In the genomic region with DNA sequence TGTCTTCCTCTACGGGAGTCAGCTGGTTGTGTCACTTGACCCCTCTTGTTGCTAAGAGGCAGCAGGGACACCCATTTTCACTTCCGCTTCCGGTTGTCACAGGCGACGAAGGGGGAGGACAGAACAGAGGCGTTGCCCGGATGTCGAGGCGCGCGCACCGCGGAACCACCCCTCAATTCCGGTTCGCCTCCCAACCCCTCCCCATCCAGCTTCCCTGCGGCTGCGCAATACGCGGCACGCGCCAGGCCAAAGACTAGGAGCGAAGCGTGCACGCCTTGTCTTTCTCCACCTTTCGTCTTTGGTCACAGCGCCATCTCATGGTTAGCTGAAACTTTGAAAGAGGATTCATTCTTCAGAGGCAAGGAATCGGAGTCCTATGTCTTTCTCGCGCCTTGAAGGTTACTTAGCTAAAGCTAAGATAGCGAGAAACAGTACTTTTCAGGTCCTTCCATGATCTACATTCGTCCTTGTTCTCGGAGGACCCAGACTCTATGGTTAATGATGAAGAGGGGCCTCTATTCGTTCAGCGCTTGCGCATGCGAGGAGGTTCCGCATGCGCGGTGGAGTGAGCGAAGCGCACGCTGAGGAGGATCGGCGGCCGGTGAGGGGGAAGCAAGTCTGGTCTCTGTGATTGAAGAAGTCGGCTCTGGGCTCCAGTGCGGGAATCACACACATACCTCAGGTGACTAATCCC, we compare ENCODE assay signal across 1 cellular context.
TF ChIP-seq lines count a peak whose summit lies in the region.

A gene (minus strand): TSS at position 30 of the 694 bp plus-strand sequence. CDS start 106 bp downstream, outside the sequence.
A gene (plus strand): TSS at position 554 of the 694 bp plus-strand sequence. CDS start 4,440 bp downstream, outside the sequence.

TF ChIP-seq in HepG2, 621 proteins besides CTCF, POLR2A, EP300 and RAD21 (continued from another document and continues in another):
- TF ChIP-seq, protein P1, sequence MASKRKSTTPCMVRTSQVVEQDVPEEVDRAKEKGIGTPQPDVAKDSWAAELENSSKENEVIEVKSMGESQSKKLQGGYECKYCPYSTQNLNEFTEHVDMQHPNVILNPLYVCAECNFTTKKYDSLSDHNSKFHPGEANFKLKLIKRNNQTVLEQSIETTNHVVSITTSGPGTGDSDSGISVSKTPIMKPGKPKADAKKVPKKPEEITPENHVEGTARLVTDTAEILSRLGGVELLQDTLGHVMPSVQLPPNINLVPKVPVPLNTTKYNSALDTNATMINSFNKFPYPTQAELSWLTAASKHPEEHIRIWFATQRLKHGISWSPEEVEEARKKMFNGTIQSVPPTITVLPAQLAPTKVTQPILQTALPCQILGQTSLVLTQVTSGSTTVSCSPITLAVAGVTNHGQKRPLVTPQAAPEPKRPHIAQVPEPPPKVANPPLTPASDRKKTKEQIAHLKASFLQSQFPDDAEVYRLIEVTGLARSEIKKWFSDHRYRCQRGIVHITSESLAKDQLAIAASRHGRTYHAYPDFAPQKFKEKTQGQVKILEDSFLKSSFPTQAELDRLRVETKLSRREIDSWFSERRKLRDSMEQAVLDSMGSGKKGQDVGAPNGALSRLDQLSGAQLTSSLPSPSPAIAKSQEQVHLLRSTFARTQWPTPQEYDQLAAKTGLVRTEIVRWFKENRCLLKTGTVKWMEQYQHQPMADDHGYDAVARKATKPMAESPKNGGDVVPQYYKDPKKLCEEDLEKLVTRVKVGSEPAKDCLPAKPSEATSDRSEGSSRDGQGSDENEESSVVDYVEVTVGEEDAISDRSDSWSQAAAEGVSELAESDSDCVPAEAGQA (IDR thresholded peaks at IDR 0.05; ENCODE audit: low read depth), result peak; percentile 71; the same call in 1 of the 2 replicates
- TF ChIP-seq, protein P1 (CRISPR knock-in tag; IDR thresholded peaks at IDR 0.05; ENCODE audit: borderline replicate concordance), result no peak
- TF ChIP-seq ZNF572 (CRISPR knock-in tag; IDR thresholded peaks at IDR 0.05) (0 out of 2 replicates have a peak, but pooled peaks have one; percentile 83), REPIN1 (CRISPR knock-in tag; IDR thresholded peaks at IDR 0.05; ENCODE audit: borderline replicate concordance, low read depth) (peak; percentile 47; the same call in 1 of the 2 replicates), ELF3 (CRISPR knock-in tag; IDR thresholded peaks at IDR 0.05) (peak; percentile 76), EHMT2 (IDR thresholded peaks at IDR 0.05; ENCODE audit: borderline replicate concordance, low read depth, low read length) (peak; percentile 61; the same call in 1 of the 2 replicates), HOXA5 (CRISPR knock-in tag; IDR thresholded peaks at IDR 0.05) (0 out of 2 replicates have a peak, but pooled peaks have one; percentile 71), ARNT (IDR thresholded peaks at IDR 0.05) (no peak), TAF15 (IDR thresholded peaks at IDR 0.05; ENCODE audit: low read depth, low read length, poor library complexity, severe bottlenecking) (no peak), RBFOX2 (IDR thresholded peaks at IDR 0.05; ENCODE audit: low read depth, low read length) (peak; percentile 73), KLF15 (CRISPR knock-in tag; IDR thresholded peaks at IDR 0.05; ENCODE audit: borderline replicate concordance) (peak; percentile 77; the same call in 1 of the 2 replicates), MIER3 (CRISPR knock-in tag; IDR thresholded peaks at IDR 0.05; ENCODE audit: borderline replicate concordance) (peak; percentile 72), KDM5A (IDR thresholded peaks at IDR 0.05; ENCODE audit: borderline replicate concordance, low read length) (peak; percentile 96), STAG1 (CRISPR knock-in tag; IDR thresholded peaks at IDR 0.05) (0 out of 2 replicates have a peak, but pooled peaks have one; percentile 25), ZC3H4 (CRISPR knock-in tag; IDR thresholded peaks at IDR 0.05; ENCODE audit: borderline replicate concordance) (no peak), ZNF556 (CRISPR knock-in tag; IDR thresholded peaks at IDR 0.05; ENCODE audit: borderline replicate concordance) (peak; percentile 29; the same call in 1 of the 2 replicates), PHF21A (CRISPR knock-in tag; IDR thresholded peaks at IDR 0.05) (peak; percentile 74; the same call in 1 of the 2 replicates), ZNF780A (CRISPR knock-in tag; IDR thresholded peaks at IDR 0.05) (no peak), POLR2AphosphoS5 (IDR thresholded peaks at IDR 0.05; ENCODE audit: low read depth, low read length) (peak; percentile 95)
- TF ChIP-seq, protein P2, sequence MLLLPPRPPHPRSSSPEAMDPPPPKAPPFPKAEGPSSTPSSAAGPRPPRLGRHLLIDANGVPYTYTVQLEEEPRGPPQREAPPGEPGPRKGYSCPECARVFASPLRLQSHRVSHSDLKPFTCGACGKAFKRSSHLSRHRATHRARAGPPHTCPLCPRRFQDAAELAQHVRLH (CRISPR knock-in tag; IDR thresholded peaks at IDR 0.05; ENCODE audit: borderline replicate concordance, low read depth), result peak; percentile 74; the same call in 1 of the 2 replicates
- TF ChIP-seq, protein P3, sequence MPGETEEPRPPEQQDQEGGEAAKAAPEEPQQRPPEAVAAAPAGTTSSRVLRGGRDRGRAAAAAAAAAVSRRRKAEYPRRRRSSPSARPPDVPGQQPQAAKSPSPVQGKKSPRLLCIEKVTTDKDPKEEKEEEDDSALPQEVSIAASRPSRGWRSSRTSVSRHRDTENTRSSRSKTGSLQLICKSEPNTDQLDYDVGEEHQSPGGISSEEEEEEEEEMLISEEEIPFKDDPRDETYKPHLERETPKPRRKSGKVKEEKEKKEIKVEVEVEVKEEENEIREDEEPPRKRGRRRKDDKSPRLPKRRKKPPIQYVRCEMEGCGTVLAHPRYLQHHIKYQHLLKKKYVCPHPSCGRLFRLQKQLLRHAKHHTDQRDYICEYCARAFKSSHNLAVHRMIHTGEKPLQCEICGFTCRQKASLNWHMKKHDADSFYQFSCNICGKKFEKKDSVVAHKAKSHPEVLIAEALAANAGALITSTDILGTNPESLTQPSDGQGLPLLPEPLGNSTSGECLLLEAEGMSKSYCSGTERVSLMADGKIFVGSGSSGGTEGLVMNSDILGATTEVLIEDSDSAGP (CRISPR knock-in tag; IDR thresholded peaks at IDR 0.05; ENCODE audit: borderline replicate concordance), result peak; percentile 83; the same call in 1 of the 2 replicates
- TF ChIP-seq, protein P4, sequence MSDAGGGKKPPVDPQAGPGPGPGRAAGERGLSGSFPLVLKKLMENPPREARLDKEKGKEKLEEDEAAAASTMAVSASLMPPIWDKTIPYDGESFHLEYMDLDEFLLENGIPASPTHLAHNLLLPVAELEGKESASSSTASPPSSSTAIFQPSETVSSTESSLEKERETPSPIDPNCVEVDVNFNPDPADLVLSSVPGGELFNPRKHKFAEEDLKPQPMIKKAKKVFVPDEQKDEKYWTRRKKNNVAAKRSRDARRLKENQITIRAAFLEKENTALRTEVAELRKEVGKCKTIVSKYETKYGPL (CRISPR knock-in tag; IDR thresholded peaks at IDR 0.05), result no peak
- TF ChIP-seq, protein P5, sequence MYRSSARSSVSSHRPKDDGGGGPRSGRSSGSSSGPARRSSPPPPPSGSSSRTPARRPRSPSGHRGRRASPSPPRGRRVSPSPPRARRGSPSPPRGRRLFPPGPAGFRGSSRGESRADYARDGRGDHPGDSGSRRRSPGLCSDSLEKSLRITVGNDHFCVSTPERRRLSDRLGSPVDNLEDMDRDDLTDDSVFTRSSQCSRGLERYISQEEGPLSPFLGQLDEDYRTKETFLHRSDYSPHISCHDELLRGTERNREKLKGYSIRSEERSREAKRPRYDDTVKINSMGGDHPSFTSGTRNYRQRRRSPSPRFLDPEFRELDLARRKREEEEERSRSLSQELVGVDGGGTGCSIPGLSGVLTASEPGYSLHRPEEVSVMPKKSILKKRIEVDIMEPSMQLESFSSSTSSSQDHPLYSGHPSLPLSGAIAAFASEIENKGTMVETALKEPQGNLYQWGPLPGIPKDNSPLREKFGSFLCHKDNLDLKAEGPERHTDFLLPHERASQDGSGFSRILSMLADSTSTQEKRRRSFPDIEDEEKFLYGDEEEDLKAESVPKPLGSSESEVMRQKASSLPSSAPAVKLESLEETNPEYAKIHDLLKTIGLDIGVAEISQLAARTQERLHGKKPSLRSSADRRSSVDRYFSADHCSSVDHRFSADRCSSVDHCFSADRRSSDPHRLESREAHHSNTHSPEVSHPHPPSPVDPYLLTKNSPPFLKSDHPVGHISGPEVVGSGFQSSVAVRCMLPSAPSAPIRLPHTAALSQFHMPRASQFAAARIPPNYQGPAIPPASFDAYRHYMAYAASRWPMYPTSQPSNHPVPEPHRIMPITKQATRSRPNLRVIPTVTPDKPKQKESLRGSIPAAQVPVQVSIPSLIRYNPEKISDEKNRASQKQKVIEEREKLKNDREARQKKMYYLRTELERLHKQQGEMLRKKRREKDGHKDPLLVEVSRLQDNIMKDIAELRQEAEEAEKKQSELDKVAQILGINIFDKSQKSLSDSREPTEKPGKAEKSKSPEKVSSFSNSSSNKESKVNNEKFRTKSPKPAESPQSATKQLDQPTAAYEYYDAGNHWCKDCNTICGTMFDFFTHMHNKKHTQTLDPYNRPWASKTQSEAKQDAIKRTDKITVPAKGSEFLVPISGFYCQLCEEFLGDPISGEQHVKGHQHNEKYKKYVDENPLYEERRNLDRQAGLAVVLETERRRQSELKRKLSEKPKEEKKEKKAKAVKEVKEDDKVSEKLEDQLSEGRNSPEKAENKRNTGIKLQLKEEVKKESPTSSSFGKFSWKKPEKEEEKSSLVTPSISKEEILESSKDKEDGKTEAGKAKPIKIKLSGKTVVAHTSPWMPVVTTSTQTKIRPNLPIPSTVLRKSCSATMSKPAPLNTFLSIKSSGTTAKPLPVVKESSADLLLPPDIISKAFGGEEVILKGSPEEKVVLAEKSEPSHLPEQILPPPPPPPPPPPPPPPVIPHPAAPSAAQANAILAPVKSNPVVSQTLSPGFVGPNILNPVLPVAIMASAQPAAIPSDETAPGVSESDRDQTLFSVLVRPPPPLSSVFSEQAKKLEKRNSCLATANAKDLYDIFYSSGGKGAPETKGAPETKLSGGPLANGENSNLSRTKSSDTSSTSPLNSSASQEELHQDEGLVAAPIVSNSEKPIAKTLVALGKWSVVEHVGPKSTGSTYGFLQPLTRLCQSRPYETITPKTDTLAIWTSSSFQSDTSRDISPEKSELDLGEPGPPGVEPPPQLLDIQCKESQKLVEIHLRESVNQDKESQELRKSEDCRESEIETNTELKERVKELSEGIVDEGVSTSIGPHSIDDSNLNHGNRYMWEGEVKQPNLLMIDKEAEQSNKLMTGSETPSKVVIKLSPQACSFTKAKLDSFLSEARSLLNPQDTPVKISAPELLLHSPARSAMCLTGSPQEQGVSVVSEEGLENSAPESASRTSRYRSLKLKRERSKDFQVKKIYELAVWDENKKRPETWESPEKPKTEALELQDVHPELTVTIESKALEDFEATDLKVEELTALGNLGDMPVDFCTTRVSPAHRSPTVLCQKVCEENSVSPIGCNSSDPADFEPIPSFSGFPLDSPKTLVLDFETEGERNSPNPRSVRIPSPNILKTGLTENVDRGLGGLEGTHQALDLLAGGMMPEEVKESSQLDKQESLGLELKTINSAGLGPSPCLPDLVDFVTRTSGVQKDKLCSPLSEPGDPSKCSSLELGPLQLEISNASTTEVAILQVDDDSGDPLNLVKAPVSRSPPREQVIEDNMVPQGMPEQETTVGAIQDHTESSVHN (CRISPR knock-in tag; IDR thresholded peaks at IDR 0.05), result no peak; the same call in 1 of the 2 replicates
- TF ChIP-seq, protein P6, sequence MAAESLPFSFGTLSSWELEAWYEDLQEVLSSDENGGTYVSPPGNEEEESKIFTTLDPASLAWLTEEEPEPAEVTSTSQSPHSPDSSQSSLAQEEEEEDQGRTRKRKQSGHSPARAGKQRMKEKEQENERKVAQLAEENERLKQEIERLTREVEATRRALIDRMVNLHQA (CRISPR knock-in tag; IDR thresholded peaks at IDR 0.05), result no peak
- TF ChIP-seq, protein P7, sequence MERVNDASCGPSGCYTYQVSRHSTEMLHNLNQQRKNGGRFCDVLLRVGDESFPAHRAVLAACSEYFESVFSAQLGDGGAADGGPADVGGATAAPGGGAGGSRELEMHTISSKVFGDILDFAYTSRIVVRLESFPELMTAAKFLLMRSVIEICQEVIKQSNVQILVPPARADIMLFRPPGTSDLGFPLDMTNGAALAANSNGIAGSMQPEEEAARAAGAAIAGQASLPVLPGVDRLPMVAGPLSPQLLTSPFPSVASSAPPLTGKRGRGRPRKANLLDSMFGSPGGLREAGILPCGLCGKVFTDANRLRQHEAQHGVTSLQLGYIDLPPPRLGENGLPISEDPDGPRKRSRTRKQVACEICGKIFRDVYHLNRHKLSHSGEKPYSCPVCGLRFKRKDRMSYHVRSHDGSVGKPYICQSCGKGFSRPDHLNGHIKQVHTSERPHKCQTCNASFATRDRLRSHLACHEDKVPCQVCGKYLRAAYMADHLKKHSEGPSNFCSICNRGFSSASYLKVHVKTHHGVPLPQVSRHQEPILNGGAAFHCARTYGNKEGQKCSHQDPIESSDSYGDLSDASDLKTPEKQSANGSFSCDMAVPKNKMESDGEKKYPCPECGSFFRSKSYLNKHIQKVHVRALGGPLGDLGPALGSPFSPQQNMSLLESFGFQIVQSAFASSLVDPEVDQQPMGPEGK (CRISPR knock-in tag; IDR thresholded peaks at IDR 0.05), result peak; percentile 77
- TF ChIP-seq, protein P8, sequence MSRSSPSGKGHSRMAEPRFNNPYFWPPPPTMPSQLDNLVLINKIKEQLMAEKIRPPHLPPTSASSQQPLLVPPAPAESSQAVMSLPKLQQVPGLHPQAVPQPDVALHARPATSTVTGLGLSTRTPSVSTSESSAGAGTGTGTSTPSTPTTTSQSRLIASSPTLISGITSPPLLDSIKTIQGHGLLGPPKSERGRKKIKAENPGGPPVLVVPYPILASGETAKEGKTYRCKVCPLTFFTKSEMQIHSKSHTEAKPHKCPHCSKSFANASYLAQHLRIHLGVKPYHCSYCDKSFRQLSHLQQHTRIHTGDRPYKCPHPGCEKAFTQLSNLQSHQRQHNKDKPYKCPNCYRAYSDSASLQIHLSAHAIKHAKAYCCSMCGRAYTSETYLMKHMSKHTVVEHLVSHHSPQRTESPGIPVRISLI (CRISPR knock-in tag; IDR thresholded peaks at IDR 0.05; ENCODE audit: borderline replicate concordance), result no peak
- TF ChIP-seq, protein P9, sequence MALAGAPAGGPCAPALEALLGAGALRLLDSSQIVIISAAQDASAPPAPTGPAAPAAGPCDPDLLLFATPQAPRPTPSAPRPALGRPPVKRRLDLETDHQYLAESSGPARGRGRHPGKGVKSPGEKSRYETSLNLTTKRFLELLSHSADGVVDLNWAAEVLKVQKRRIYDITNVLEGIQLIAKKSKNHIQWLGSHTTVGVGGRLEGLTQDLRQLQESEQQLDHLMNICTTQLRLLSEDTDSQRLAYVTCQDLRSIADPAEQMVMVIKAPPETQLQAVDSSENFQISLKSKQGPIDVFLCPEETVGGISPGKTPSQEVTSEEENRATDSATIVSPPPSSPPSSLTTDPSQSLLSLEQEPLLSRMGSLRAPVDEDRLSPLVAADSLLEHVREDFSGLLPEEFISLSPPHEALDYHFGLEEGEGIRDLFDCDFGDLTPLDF (CRISPR knock-in tag; IDR thresholded peaks at IDR 0.05), result peak; percentile 65; the same call in 1 of the 2 replicates
